Comparison of ENCODE assay signal across 21 cellular contexts in the genomic region with DNA sequence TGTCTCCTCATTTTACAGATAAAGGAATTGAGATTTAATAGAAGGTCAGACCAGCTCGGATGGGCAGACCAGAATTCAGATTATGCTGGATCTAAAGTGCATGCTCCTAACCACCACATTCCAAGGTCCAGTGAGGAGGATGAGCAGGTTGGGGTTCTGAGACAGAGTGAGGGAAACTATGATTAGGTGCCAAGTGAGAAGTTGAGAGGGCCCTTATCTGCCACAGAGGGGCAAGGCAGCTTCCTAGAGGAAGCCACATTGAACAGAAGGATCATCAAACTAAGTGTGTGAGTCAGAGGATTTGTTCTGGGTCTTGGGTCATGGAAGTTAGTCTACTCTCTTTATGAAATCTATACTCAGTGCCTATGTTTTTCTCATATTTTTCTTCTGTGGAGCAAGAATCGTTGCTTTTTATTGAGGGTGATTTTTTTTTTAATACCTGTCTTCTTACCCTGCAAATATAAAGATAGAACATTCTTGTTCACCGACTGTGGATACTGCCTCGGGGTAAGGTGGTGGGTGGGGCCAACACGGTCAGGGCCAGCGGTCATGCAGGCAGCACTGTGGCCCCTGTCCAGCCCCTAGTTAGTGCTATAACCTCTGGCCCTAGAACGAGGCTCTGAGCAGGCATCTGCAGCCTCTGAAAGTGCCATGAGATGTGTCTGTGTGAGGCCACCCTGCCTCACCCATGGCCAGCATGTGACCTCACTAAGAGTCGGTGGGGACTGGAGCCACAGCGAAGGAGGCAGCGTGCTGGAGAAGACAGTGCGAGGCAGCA. TPM values are rescaled to one million over a fixed set of nuclear protein-coding genes. Genes with fewer than 3 reads are reported as not detected.
A peak's percentile ranks its signal among the peaks of the same experiment; 100 is the strongest.
DNase-seq lines count a peak whose midpoint lies in the region; TF ChIP-seq lines count a peak whose summit lies in the region.
"Had no signal": no experiment of that assay in that cellular context is flagged by ENCODE, and none has a peak within 500 bp of the region (broad histone marks: within the 10 kb centered on the region; RNA-seq: fewer than 3 reads in every experiment).

No MANE protein-coding gene starts in this region.

- H3K79me1 ChIP-seq in trophoblast cell (ENCODE audit: low read length) = peaks cover 13% of the 10 kb centered on the region

- 54% methylated on average over 11 of the region's 11 CpGs for WGBS in mammary epithelial cell (ENCODE audit: low coverage, missing lambda C conversion rate)
- no CpG with 5 or more reads among the region's 11 CpGs for WGBS in trophoblast cell (ENCODE audit: extremely low coverage, insufficient coverage, insufficient read length)

- peak overlapping the region; percentile 84 for H4K91ac ChIP-seq in trophoblast cell (ENCODE audit: low read depth, low read length)

- peak overlapping the region; percentile 25 for H4K12ac ChIP-seq in trophoblast cell (ENCODE audit: low read depth, low read length)

- H3K4me2 ChIP-seq in mammary epithelial cell (ENCODE audit: insufficient read depth, low read depth, low read length) (no peak overlapping the region), trophoblast cell (ENCODE audit: low read length) (no peak overlapping the region)
- H3K4me2 ChIP-seq: KMS-11, SK-N-SH had no signal

- H3K36me3 ChIP-seq in mammary epithelial cell (ENCODE audit: insufficient read depth, low read length) (no peaks in the 10 kb centered on the region), trophoblast cell (ENCODE audit: control insufficient read depth in 1 of 2, insufficient read depth in 2 of 2, low read length in 2 of 2) (no peaks in the 10 kb centered on the region)
- H3K36me3 ChIP-seq: adrenal gland, lower lobe of right lung had no signal

- H3K9ac ChIP-seq in mammary epithelial cell (ENCODE audit: insufficient read depth, low read length) (no peak overlapping the region), trophoblast cell (ENCODE audit: low read length) (no peak overlapping the region)
- H3K9ac ChIP-seq: KMS-11, SK-N-SH had no signal

- H3K4me3 ChIP-seq in mammary epithelial cell (replicated peaks in 1 of 3; ENCODE audit: insufficient read depth in 1 of 3, low read depth in 2 of 3, low read length in 3 of 3) (no peak overlapping the region), trophoblast cell (ENCODE audit: low read depth, low read length) (no peak overlapping the region), coronary artery (no peak overlapping the region)
- H3K4me3 ChIP-seq: adrenal gland, lower lobe of right lung had no signal

- TF ChIP-seq CTCF in mammary epithelial cell (conservative IDR thresholded peaks at IDR 0.05 in 1 of 2, IDR thresholded peaks at IDR 0.05 in 1 of 2; ENCODE audit: extremely low read depth in 1 of 2, insufficient read depth in 1 of 2, low read depth in 1 of 2, low read length in 2 of 2) (no peak), coronary artery (IDR thresholded peaks at IDR 0.05) (no peak)

- H3K23ac ChIP-seq in trophoblast cell (ENCODE audit: low read length) = no peak overlapping the region

- H3K18ac ChIP-seq in trophoblast cell (ENCODE audit: low read length) = peak overlapping the region; percentile 39

- DNase-seq in DMS53 (lab: John Stamatoyannopoulos, UW) = peak; percentile 35
- DNase-seq in DMS53 treated with DMSO at 0.1 percent for 48 hours (lab: John Stamatoyannopoulos, UW; ENCODE audit: unreplicated experiment) = no peak
- peak; percentile 39 for DNase-seq in NCI-H226
- peak; percentile 52 for DNase-seq in mammary epithelial cell
- peak; percentile 70 to 71 for DNase-seq in trophoblast cell
- DNase-seq in coronary artery (ENCODE audit: low spot score) = no peak
- no peak for DNase-seq in COLO829 (ENCODE audit: low spot score)
- DNase-seq in dedifferentiated amniotic fluid mesenchymal stem cell (ENCODE audit: extremely low spot score) = no peak
- DNase-seq: 8988T; adrenal gland; endodermal cell; foreskin melanocyte; GOT3; lower lobe of right lung; naive B cell; NCI-H1436 treated with DMSO at 0.1 percent for 48 hours; SK-N-SH; stimulated activated naive B cell treated with anti-CD40 and anti-IgM and Interleukin-4, amounts not matched to agents 10 μg/mL and 1 μg/mL and 100 μg/mL, for 72 hours had no signal

- peak overlapping the region; percentile 55 for H2BK120ac ChIP-seq in trophoblast cell (ENCODE audit: insufficient read depth, low read length, poor library complexity)

- H3K4me1 ChIP-seq in mammary epithelial cell (ENCODE audit: insufficient read depth, low read length) (peaks cover 55% of the 10 kb centered on the region), trophoblast cell (ENCODE audit: control insufficient read depth in 1 of 2, insufficient read depth in 2 of 2, low read length in 2 of 2) (peaks cover 9 to 12% of the 10 kb centered on the region in 2 experiments)
- H3K4me1 ChIP-seq: adrenal gland, lower lobe of right lung had no signal

- H2AFZ ChIP-seq in mammary epithelial cell (ENCODE audit: low read depth, low read length) (peak overlapping the region; percentile 34), trophoblast cell (ENCODE audit: insufficient read depth, low read length, poor library complexity) (no peak overlapping the region)

- no peaks in the 10 kb centered on the region for H3K27me3 ChIP-seq in mammary epithelial cell (ENCODE audit: insufficient read depth, low read length)
- H3K27me3 ChIP-seq in trophoblast cell (ENCODE audit: insufficient read depth, low read length) = no peaks in the 10 kb centered on the region
- H3K27me3 ChIP-seq: adrenal gland had no signal

- H3K14ac ChIP-seq in trophoblast cell (ENCODE audit: low read length) = peak overlapping the region; percentile 75

- CTCF ChIA-PET in mammary epithelial cell (lab: Charles Lee; ENCODE audit: low non-redundant PET) = no interaction called here

- peak overlapping the region; percentile 85 for H2BK12ac ChIP-seq in trophoblast cell (ENCODE audit: low read length)

- dilution Hi-C loops in mammary epithelial cell (cut with HindIII; ENCODE audit: low sequenced_read_pairs) = no loop called here

- intact Hi-C loops in mammary epithelial cell (cut with micrococcal nuclease) = loop anchor here (10.0 kb wide), 1 partner anchor 313 kb away; a partner anchor contains a TSS

- H2AK5ac ChIP-seq in trophoblast cell (ENCODE audit: low read length) = peak overlapping the region; percentile 27

- H3K79me2 ChIP-seq in mammary epithelial cell (ENCODE audit: insufficient read depth, low read length) (no peaks in the 10 kb centered on the region), trophoblast cell (ENCODE audit: control insufficient read depth, insufficient read depth, low read length, poor library complexity) (no peaks in the 10 kb centered on the region)

- H2BK5ac ChIP-seq in trophoblast cell (ENCODE audit: low read depth, low read length, poor library complexity) = peak overlapping the region; percentile 14

- in situ Hi-C loops in mammary epithelial cell (cut with MboI; ENCODE audit: low sequenced_read_pairs in 2 of 2) = no loop called here

- H3K4ac ChIP-seq in trophoblast cell (ENCODE audit: low read depth, low read length) = no peak overlapping the region

- no peaks in the 10 kb centered on the region for H3K9me3 ChIP-seq in mammary epithelial cell (replicated peaks; ENCODE audit: insufficient read depth, low read length)
- no peaks in the 10 kb centered on the region for H3K9me3 ChIP-seq in trophoblast cell (ENCODE audit: insufficient read depth, low read depth, low read length)
- H3K9me3 ChIP-seq: adrenal gland, lower lobe of right lung, SK-N-SH had no signal

- H4K8ac ChIP-seq in trophoblast cell (ENCODE audit: low read depth, low read length) = peak overlapping the region; percentile 50

- BruUV-seq in mammary epithelial cell (replicated peaks; lab: Mats Ljungman, UMichigan) = no TSS peak

- H4K20me1 ChIP-seq in mammary epithelial cell (ENCODE audit: insufficient read depth, low read length) = no peaks in the 10 kb centered on the region

- H3K27ac ChIP-seq in mammary epithelial cell (ENCODE audit: insufficient read depth, low read depth, low read length) (peak overlapping the region; percentile 83), trophoblast cell (ENCODE audit: low read depth, low read length) (no peak overlapping the region), coronary artery (no peak overlapping the region)
- H3K27ac ChIP-seq: adrenal gland, HL-60, KMS-11, lower lobe of right lung had no signal

RNA-seq across cellular contexts. Expression of a gene that starts 55.6 kb away (rescaled TPM):
- 100 to 1,000 TPM; 106 to 200 TPM for total RNA-seq in mammary epithelial cell
- polyA plus RNA-seq in mammary epithelial cell = 246 TPM
- polyA minus RNA-seq in mammary epithelial cell = 133 TPM
- polyA plus RNA-seq in trophoblast cell (2013) = 8.8 and 9.3 TPM in 2 replicates
- total RNA-seq: endodermal cell, G401 had no signal

Comparison
In these comparisons a context has a peak if more than half of its experiments do, and no peak if none do; other contexts are left out.
1. DNase-seq: peak in DMS53 (single experiment), NCI-H226 (single experiment), mammary epithelial cell (single experiment) and trophoblast cell (2 of 2); none in DMS53 treated with DMSO at 0.1 percent for 48 hours (single experiment), coronary artery (single experiment), COLO829 (single experiment) and dedifferentiated amniotic fluid mesenchymal stem cell (single experiment).